Comparison of ENCODE assay signal across 1 cellular context in genomic region chr19:35251456-35251855, GRCh38.
TF ChIP-seq lines count a peak whose summit lies in the region.

No MANE protein-coding gene starts in this region.

TF ChIP-seq in WTC11, 78 proteins besides CTCF, POLR2A, EP300 and RAD21 (continued from another document):
- TF ChIP-seq HMGXB4 (CRISPR knock-in tag; IDR thresholded peaks at IDR 0.05) (no peak), ATF6 (CRISPR knock-in tag; IDR thresholded peaks at IDR 0.05) (no peak), ZNF512 (CRISPR knock-in tag; IDR thresholded peaks at IDR 0.05; ENCODE audit: borderline replicate concordance) (no peak), ZNF416 (CRISPR knock-in tag; IDR thresholded peaks at IDR 0.05) (no peak), ATF2 (CRISPR knock-in tag; IDR thresholded peaks at IDR 0.05; ENCODE audit: borderline replicate concordance, low read depth) (no peak), NR3C1 (CRISPR knock-in tag; conservative IDR thresholded peaks at IDR 0.05; ENCODE audit: low read depth) (no peak), TCF7 (CRISPR knock-in tag; IDR thresholded peaks at IDR 0.05; ENCODE audit: low read depth) (no peak), CDX4 (CRISPR knock-in tag; IDR thresholded peaks at IDR 0.05; ENCODE audit: borderline replicate concordance) (no peak), SP1 (CRISPR knock-in tag; conservative IDR thresholded peaks at IDR 0.05) (no peak), ZNF396 (CRISPR knock-in tag; IDR thresholded peaks at IDR 0.05; ENCODE audit: borderline replicate concordance) (no peak), MAX (CRISPR knock-in tag; IDR thresholded peaks at IDR 0.05) (no peak), AFF4 (CRISPR knock-in tag; IDR thresholded peaks at IDR 0.05; ENCODE audit: borderline replicate concordance) (no peak), PREB (CRISPR knock-in tag; IDR thresholded peaks at IDR 0.05; ENCODE audit: borderline replicate concordance) (no peak), NFATC4 (CRISPR knock-in tag; IDR thresholded peaks at IDR 0.05) (no peak), ZMAT4 (CRISPR knock-in tag; IDR thresholded peaks at IDR 0.05) (no peak), PRDM15 (CRISPR knock-in tag; IDR thresholded peaks at IDR 0.05) (no peak), ZNF138 (CRISPR knock-in tag; conservative IDR thresholded peaks at IDR 0.05) (no peak), CREB1 (CRISPR knock-in tag; IDR thresholded peaks at IDR 0.05) (no peak)
TF ChIP-seq in WTC11: peak in this region for 0.
